9 cellular contexts compared by ENCODE assay signal in the genomic region with DNA sequence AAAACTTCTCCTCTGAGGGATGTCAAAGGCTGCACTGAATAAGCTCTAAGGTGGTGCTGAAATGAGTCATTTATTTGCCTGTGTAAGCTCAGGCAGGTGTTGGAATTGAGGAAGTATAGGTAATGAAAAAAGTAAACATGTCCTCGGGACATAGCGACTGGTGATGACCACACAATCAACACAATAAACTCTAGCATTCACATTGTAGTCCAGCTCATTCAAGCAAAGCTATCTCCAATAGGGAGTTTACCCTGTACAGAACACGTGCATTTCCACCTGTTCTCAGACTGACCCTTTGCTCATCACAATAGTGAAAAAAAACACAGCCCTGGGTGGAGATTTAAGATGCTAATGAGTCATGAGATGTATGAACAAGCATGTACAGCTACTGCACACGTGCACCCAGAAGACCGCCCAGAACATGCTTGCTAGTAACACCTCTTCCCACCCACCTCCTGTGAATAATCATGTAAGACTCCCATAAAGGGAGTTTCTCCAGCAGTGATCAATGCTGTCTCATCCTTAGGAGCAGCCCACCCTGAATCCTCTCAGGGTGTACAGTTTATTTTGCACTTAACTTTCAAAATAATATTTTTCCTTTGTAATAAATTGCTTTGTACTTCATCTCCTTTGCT. TPM values are rescaled to one million over a fixed set of nuclear protein-coding genes. Genes with fewer than 3 reads are reported as not detected.
DNase-seq lines count a peak whose midpoint lies in the region; ATAC-seq and TF ChIP-seq lines count a peak whose summit lies in the region.
"Had no signal": no experiment of that assay in that cellular context is flagged by ENCODE, and none has a peak within 500 bp of the region (broad histone marks: within the 10 kb centered on the region; RNA-seq: fewer than 3 reads in every experiment).

No MANE protein-coding gene starts in this region.

- H3K9me3 Mint-ChIP-seq in CD4-positive, alpha-beta T cell, result no peaks in the 10 kb centered on the region

- peaks cover 65% of the 10 kb centered on the region for H3K4me1 Mint-ChIP-seq in CD4-positive, alpha-beta T cell (ENCODE audit: low read depth)

- peak overlapping the region; percentile 71 for H3K27ac ChIP-seq in CD4-positive, alpha-beta T cell (ENCODE audit: low read depth, low read length)
- H3K27ac ChIP-seq in Panc1 (ENCODE audit: low read length) (peak overlapping the region; percentile 91), right atrium auricular region (peak overlapping the region; percentile 73 to 75)

- CTCF ChIA-PET in CD4-positive, alpha-beta T cell (lab: Charles Lee), result interaction anchor here (2.9 kb wide), 1 partner anchor 163 kb away, joined by 17 read pairs; no protein-coding TSS in a partner anchor
- CTCF ChIA-PET in Panc1 (lab: Charles Lee), result interaction anchor here (0.5 kb wide), 1 partner anchor 10 kb away, joined by 19 read pairs; no protein-coding TSS in a partner anchor

- no TSS peak for BruUV-seq in Panc1 (replicated peaks; lab: Mats Ljungman, UMichigan)

- H3K36me3 ChIP-seq in Panc1 (ENCODE audit: control insufficient read depth, insufficient read depth, low read length) (no peaks in the 10 kb centered on the region), right atrium auricular region (no peaks in the 10 kb centered on the region)

- peaks cover 15% of the 10 kb centered on the region for H3K36me3 Mint-ChIP-seq in CD4-positive, alpha-beta T cell (ENCODE audit: low read depth)

- in situ Hi-C loops in Panc1 (cut with HindIII; ENCODE audit: low pct_unique_long_range_greater_than_20kb, low sequenced_read_pairs), result no loop called here

- H3K4me1 ChIP-seq in Panc1 (ENCODE audit: control insufficient read depth, insufficient read depth, low read length), result peaks cover 13% of the 10 kb centered on the region
- H3K4me1 ChIP-seq in right atrium auricular region, result peaks cover 0 to 26% of the 10 kb centered on the region in 2 donors

- no peaks in the 10 kb centered on the region for H3K9me3 ChIP-seq in CD4-positive, alpha-beta T cell (ENCODE audit: control insufficient read depth, low read length)
- peaks cover 9% of the 10 kb centered on the region; the same call in 1 of the 2 replicates for H3K9me3 ChIP-seq in Panc1 (ENCODE audit: control insufficient read depth, insufficient read depth, low read depth, low read length)
- H3K9me3 ChIP-seq in right atrium auricular region, result peaks cover 0 to 9% of the 10 kb centered on the region in 2 donors

- no peaks in the 10 kb centered on the region for H3K27me3 ChIP-seq in CD4-positive, alpha-beta T cell (ENCODE audit: control insufficient read depth, insufficient read depth, low read length)
- H3K27me3 ChIP-seq in Panc1 (ENCODE audit: control insufficient read depth, insufficient read depth, low read length) (no peaks in the 10 kb centered on the region), right atrium auricular region (no peaks in the 10 kb centered on the region)

- no peaks in the 10 kb centered on the region for H3K27me3 Mint-ChIP-seq in CD4-positive, alpha-beta T cell

- H3K4me3 ChIP-seq in Panc1 (ENCODE audit: low read depth in 2 of 2, low read length in 2 of 2) (peak overlapping the region; percentile 42 to 76), right atrium auricular region (peak overlapping the region; percentile 14 to 42)

- TF ChIP-seq CTCF in CD4-positive, alpha-beta T cell (IDR thresholded peaks at IDR 0.05), result no peak
- TF ChIP-seq CTCF in Panc1 (IDR thresholded peaks at IDR 0.05) (no peak), right atrium auricular region (IDR thresholded peaks at IDR 0.05) (no peak)

- DNase-seq in CD4-positive, alpha-beta T cell, result peak in 8 of 10 experiments; percentile 28 to 59 (median 42)
- DNase-seq in Panc1 (ENCODE audit: low read depth, low spot score), result peak; percentile 76
- peak; percentile 55 for DNase-seq in activated gamma-delta T cell treated with anti-CD3 and anti-CD28 coated beads, Interleukin-2, amount 50 U/mL, for 16 hours (ENCODE audit: low read depth)
- no peak for DNase-seq in right atrium auricular region (ENCODE audit: low spot score)
- peak; percentile 43 to 62 for DNase-seq in stimulated activated CD4-positive, alpha-beta T cell treated with anti-CD3 and anti-CD28 coated beads, Interleukin-15, amount 100 ng/mL, for 48 hours (ENCODE audit: low read depth in 2 of 2)
- no peak for DNase-seq in retina

- intact Hi-C loops in CD4-positive, alpha-beta T cell (cut with DNase I, micrococcal nuclease), result no loop called here
- intact Hi-C loops in Panc1 (cut with micrococcal nuclease; ENCODE audit: unreplicated experiment), result no loop called here

- POLR2A ChIA-PET in CD4-positive, alpha-beta T cell (lab: Charles Lee), result interaction anchor here (0.8 to 2.7 kb wide), 4 partner anchors 49 to 154 kb away, joined by 3 to 15 read pairs (median 6); no protein-coding TSS in a partner anchor
- POLR2A ChIA-PET in Panc1 (lab: Charles Lee), result no interaction called here

- peak overlapping the region; percentile 93 for H3K27ac Mint-ChIP-seq in CD4-positive, alpha-beta T cell

- peak; percentile 71 for ATAC-seq in CD4-positive, alpha-beta T cell (ENCODE audit: poor library complexity)
- peak; percentile 49 for ATAC-seq in GM21360 (IDR thresholded peaks at IDR 0.05; ENCODE audit: unreplicated experiment)
- peak; percentile 42 for ATAC-seq in HG03575 (IDR thresholded peaks at IDR 0.05; ENCODE audit: extremely low read depth, insufficient number of reproducible peaks, low FRiP score, unreplicated experiment)
- peak; percentile 64 for ATAC-seq in Panc1

- H3K4me3 Mint-ChIP-seq in CD4-positive, alpha-beta T cell, result peak overlapping the region; percentile 87

RNA-seq across cellular contexts. Expression of gene POU5F1, which starts 33.0 kb away (rescaled TPM):
- not detected for total RNA-seq in CD4-positive, alpha-beta T cell
- total RNA-seq in Panc1 (2021; ENCODE audit: unreplicated experiment) (1.1 TPM), right atrium auricular region (not detected)
- polyA plus RNA-seq in Panc1 (2012; ENCODE audit: insufficient read length), result not detected
- total RNA-seq: T-helper 2 cell treated with Interferon-gamma antibody and Interleukin-4, amounts not matched to agents 100 ng/mL and 5 ng/mL, for 36 hours had no signal

RNA-seq across cellular contexts. Expression of gene TCF19, which starts 45.1 kb away (rescaled TPM):
- total RNA-seq in CD4-positive, alpha-beta T cell, result 1 to 10 TPM; 3.3 to 4.1 TPM
- total RNA-seq in Panc1 (2021; ENCODE audit: unreplicated experiment) (21.4 TPM), right atrium auricular region (1 to 10 TPM; 1.5 to 1.6 TPM)
- 9.0 TPM for polyA plus RNA-seq in Panc1 (2012; ENCODE audit: insufficient read length)

RNA-seq across cellular contexts. Expression of gene CCHCR1, which starts 45.9 kb away (rescaled TPM):
- total RNA-seq in CD4-positive, alpha-beta T cell, result 10 to 100 TPM; 17.5 to 18.2 TPM
- total RNA-seq in Panc1 (2021; ENCODE audit: unreplicated experiment) (37.1 TPM), right atrium auricular region (1 to 10 TPM; 7.6 to 9.1 TPM)
- 35.5 TPM for polyA plus RNA-seq in Panc1 (2012; ENCODE audit: insufficient read length)

Comparison
In these comparisons a context has a peak if more than half of its experiments do, and no peak if none do; other contexts are left out.
1. DNase-seq: peak in CD4-positive, alpha-beta T cell (8 of 10), Panc1 (single experiment), activated gamma-delta T cell treated with anti-CD3 and anti-CD28 coated beads, Interleukin-2, amount 50 U/mL, for 16 hours (single experiment) and stimulated activated CD4-positive, alpha-beta T cell treated with anti-CD3 and anti-CD28 coated beads, Interleukin-15, amount 100 ng/mL, for 48 hours (2 of 2); none in right atrium auricular region (single experiment) and retina (single experiment).
2. Peak in every context shown above with its lines, with median percentiles within 50 percentile points of each other: ATAC-seq and H3K27ac ChIP-seq.